Comparison of ENCODE assay signal across 8 cellular contexts in the genomic region with DNA sequence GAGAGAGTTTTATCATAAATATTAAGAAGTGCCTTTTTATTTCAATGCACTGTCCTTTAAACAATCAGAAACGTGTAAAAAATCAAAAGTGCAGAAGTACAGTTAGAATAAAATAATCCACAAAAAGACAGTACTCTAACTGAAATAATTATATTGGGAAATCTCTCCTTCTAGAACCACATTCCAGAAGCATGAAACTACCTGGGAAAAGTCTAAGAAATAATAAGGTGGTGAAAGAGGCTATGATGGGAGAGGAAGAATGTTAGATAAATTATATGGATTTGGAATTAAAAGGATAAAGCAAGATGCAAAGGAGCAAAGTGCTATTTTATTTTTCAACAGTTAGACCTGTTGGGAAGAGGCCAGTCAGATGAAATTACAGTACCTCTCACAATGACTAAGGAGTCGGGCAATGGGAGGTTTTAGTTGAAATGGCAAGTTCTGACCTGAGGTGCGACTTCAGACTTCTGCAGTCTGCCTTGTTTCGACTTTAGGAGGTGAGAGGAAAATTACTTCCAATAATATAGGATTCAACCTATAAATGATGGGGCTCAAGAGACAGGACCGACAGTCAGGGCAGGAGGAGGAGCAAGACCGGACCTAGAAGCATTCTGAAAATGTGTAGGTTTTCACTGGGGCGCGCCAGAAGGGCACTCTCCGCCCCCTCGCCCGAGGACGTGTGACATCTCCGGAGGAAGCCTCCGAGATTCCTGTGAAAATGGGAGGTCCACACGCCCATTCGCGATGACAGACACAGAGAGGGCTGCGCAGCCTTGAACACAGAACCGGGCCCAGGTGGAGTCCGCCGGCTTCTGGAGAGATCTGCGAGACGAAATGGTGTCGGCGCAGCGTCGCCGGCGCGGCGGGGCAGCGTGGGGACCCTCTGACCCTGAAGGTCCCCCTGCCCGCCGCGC. TPM values are rescaled to one million over a fixed set of nuclear protein-coding genes. Genes with fewer than 3 reads are reported as not detected.
DNase-seq lines count a peak whose midpoint lies in the region; ATAC-seq, FAIRE-seq and TF ChIP-seq lines count a peak whose summit lies in the region.

No MANE protein-coding gene starts in this region.

- H3K27ac ChIP-seq in keratinocyte (ENCODE audit: control insufficient read depth, insufficient read depth, low read length): peak overlapping the region; percentile 70

- peak overlapping the region; percentile 99 for H2AFZ ChIP-seq in keratinocyte (ENCODE audit: control insufficient read depth, low read length)

- H3K4me3 ChIP-seq in cardiac fibroblast (replicated peaks in 1 of 2; ENCODE audit: low read depth in 2 of 2, low read length in 2 of 2) (peak overlapping the region; percentile 92 to 95), keratinocyte (ENCODE audit: control insufficient read depth in 2 of 3, extremely low read depth in 1 of 3, insufficient read depth in 2 of 3, low read depth in 1 of 3, low read length in 3 of 3) (peak overlapping the region; percentile 79 to 82 (median 81))

- TF ChIP-seq CTCF in cardiac fibroblast (IDR thresholded peaks at IDR 0.05; ENCODE audit: low read depth, low read length) (no peak), keratinocyte (optimal IDR thresholded peaks at IDR 0.05 in 1 of 3, IDR thresholded peaks at IDR 0.05 in 1 of 3, conservative IDR thresholded peaks at IDR 0.05 in 1 of 3; ENCODE audit: extremely low read depth in 1 of 3, insufficient read depth in 2 of 3, low read length in 3 of 3) (no peak)

- H3K9me3 ChIP-seq in keratinocyte (ENCODE audit: control insufficient read depth, low read depth, low read length): no peaks in the 10 kb centered on the region

- H3K9me1 ChIP-seq in keratinocyte (ENCODE audit: control insufficient read depth, extremely low read depth, insufficient read depth, low read length): no peaks in the 10 kb centered on the region

- no peaks in the 10 kb centered on the region for H3K27me3 ChIP-seq in keratinocyte (ENCODE audit: control insufficient read depth, extremely low read depth, insufficient read depth, low read length)

- H3K4me1 ChIP-seq in keratinocyte (ENCODE audit: control insufficient read depth, extremely low read depth, insufficient read depth, low read length): peaks cover 8% of the 10 kb centered on the region

- H3K4me2 ChIP-seq in keratinocyte (ENCODE audit: control insufficient read depth, extremely low read depth, insufficient read depth, low read depth, low read length): peak overlapping the region; percentile 86

- peak; percentile 51 for FAIRE-seq in keratinocyte (lab: Jason Lieb, UNC)

- ATAC-seq in GM21360 (IDR thresholded peaks at IDR 0.05; ENCODE audit: unreplicated experiment): peak; percentile 31

- DNase-seq in DMS53 (lab: John Stamatoyannopoulos, UW) (peak; percentile 62), HPDE6-E6E7 (ENCODE audit: extremely low spot score) (peak; percentile 6), T-helper 2 cell (peak in 4 of 5 experiments; percentile 6 to 35 (median 12)), cardiac fibroblast (ENCODE audit: low read depth in 2 of 2) (peak; percentile 64 to 80), keratinocyte (ENCODE audit: low read depth, low spot score) (peak; percentile 21), NCI-H1092 treated with DMSO at 0.1 percent for 48 hours (lab: John Stamatoyannopoulos, UW) (no peak)
- DNase-seq in stimulated activated CD4-positive, alpha-beta T cell treated with anti-CD3 and anti-CD28 coated beads, Interleukin-12 subunit alpha, Interleukin-12 subunit beta, amount 100 ng/mL, for 48 hours (ENCODE audit: low read depth in 2 of 3, low spot score in 1 of 3): peak; percentile 4 to 26 (median 19)

- no peaks in the 10 kb centered on the region for H3K36me3 ChIP-seq in keratinocyte (ENCODE audit: control insufficient read depth in 2 of 2, extremely low read depth in 1 of 2, insufficient read depth in 2 of 2, low read length in 2 of 2)

- H3K9ac ChIP-seq in keratinocyte (ENCODE audit: control insufficient read depth, extremely low read depth, insufficient read depth, low read length): peak overlapping the region; percentile 86

- H4K20me1 ChIP-seq in keratinocyte (ENCODE audit: control insufficient read depth, extremely low read depth, insufficient read depth, low read length): no peaks in the 10 kb centered on the region

- dilution Hi-C loops in keratinocyte (cut with MboI; ENCODE audit: extremely low pct_ligation_motif_present, low sequenced_read_pairs): no loop called here

- H3K79me2 ChIP-seq in keratinocyte (ENCODE audit: control insufficient read depth, insufficient read depth, low read length): peaks cover 27% of the 10 kb centered on the region

RNA-seq across cellular contexts. Expression of a gene that starts 0.7 kb away (rescaled TPM):
- polyA plus RNA-seq in keratinocyte: 6.3 to 11.3 TPM (median 8.9 TPM) in 3 replicates
- polyA plus RNA-seq in keratinocyte (2011; ENCODE audit: low read depth): 11.0 TPM
- polyA plus RNA-seq in keratinocyte (2011; cell fraction: cytosol; rRNA removed): 10.3 and 14.7 TPM in 2 replicates
- 7.5 and 10.7 TPM in 2 replicates for polyA plus RNA-seq in keratinocyte (2011; cell fraction: nucleus; rRNA removed)
- 13.9 and 18.5 TPM in 2 replicates for polyA plus RNA-seq in keratinocyte (2012; ENCODE audit: low replicate concordance)
- polyA minus RNA-seq in keratinocyte: 1.2 to 3.2 TPM (median 1.5 TPM) in 3 replicates
- 5.8 TPM for polyA minus RNA-seq in keratinocyte (2011; cell fraction: cytosol; rRNA and poly(A)+ RNA removed)
- polyA minus RNA-seq in keratinocyte (2011; cell fraction: nucleus; rRNA and poly(A)+ RNA removed): 2.8 and 3.8 TPM in 2 replicates
